In genomic region chr10:103931603-103932002, GRCh38 we compare ENCODE assay signal across 24 cellular contexts.
"Had no signal": no experiment of that assay in that cellular context is flagged by ENCODE, and none has a peak within 500 bp of the region (broad histone marks: within the 10 kb centered on the region; RNA-seq: fewer than 3 reads in every experiment).

No MANE protein-coding gene starts in this region.

- H3K27me3 ChIP-seq: colonic mucosa, esophagus squamous epithelium, ovary, right lobe of liver, stomach, thyroid gland had no signal

- H3K4me3 ChIP-seq: colonic mucosa, esophagus squamous epithelium, lower lobe of right lung, ovary, right lobe of liver, stomach, thyroid gland had no signal

- H3K4me1 Mint-ChIP-seq: stimulated activated naive B cell treated with anti-CD40 and anti-IgM and Interleukin-4, amounts not matched to agents 10 μg/mL and 1 μg/mL and 100 μg/mL, for 72 hours had no signal

- H3K27ac Mint-ChIP-seq: dendritic cell treated with granulocyte-macrophage colony-stimulating factor and Interleukin-4, amounts not matched to agents 40 ng/mL and 50 ng/mL, for 4 days; endodermal cell; stimulated activated naive B cell treated with anti-CD40 and anti-IgM and Interleukin-4, amounts not matched to agents 10 μg/mL and 1 μg/mL and 100 μg/mL, for 72 hours; type B pancreatic cell had no signal

- H3K9me3 Mint-ChIP-seq: dendritic cell treated with granulocyte-macrophage colony-stimulating factor and Interleukin-4, amounts not matched to agents 40 ng/mL and 50 ng/mL, for 4 days; endodermal cell; naive thymus-derived CD8-positive, alpha-beta T cell; stimulated activated naive B cell treated with anti-CD40 and anti-IgM and Interleukin-4, amounts not matched to agents 10 μg/mL and 1 μg/mL and 100 μg/mL, for 72 hours; type B pancreatic cell had no signal

- DNase-seq: central memory CD4-positive, alpha-beta T cell; colonic mucosa; effector CD8-positive, alpha-beta T cell; endodermal cell; esophagus squamous epithelium; head of caudate nucleus; left cardiac atrium; left ventricle myocardium superior; lower lobe of right lung; naive thymus-derived CD8-positive, alpha-beta T cell; occipital lobe; ovary; posterior cingulate gyrus; right lobe of liver; small intestine; stimulated activated CD4-positive, alpha-beta T cell treated with anti-CD3 and anti-CD28 coated beads, Interleukin-15, amount 100 ng/mL, for 24 hours; stimulated activated CD4-positive, alpha-beta T cell treated with anti-CD3 and anti-CD28 coated beads, Interleukin-2, amount 100 ng/mL, for 48 hours; stimulated activated naive B cell treated with anti-CD40 and anti-IgM and Interleukin-4, amounts not matched to agents 10 μg/mL and 1 μg/mL and 100 μg/mL, for 72 hours; stomach had no signal

- H3K36me3 Mint-ChIP-seq: naive thymus-derived CD8-positive, alpha-beta T cell; stimulated activated naive B cell treated with anti-CD40 and anti-IgM and Interleukin-4, amounts not matched to agents 10 μg/mL and 1 μg/mL and 100 μg/mL, for 72 hours; type B pancreatic cell had no signal

- H3K36me3 ChIP-seq: colonic mucosa, esophagus squamous epithelium, lower lobe of right lung, ovary, right lobe of liver, stomach, thyroid gland had no signal

- H3K9me3 ChIP-seq: colonic mucosa, esophagus squamous epithelium, lower lobe of right lung, ovary, right lobe of liver, stomach, thyroid gland had no signal

- ATAC-seq: left cardiac atrium; left ventricle myocardium superior; lower lobe of right lung; naive thymus-derived CD8-positive, alpha-beta T cell; right lobe of liver; stimulated activated naive B cell treated with anti-CD40 and anti-IgM and Interleukin-4, amounts not matched to agents 10 μg/mL and 1 μg/mL and 100 μg/mL, for 72 hours had no signal

- H3K4me3 Mint-ChIP-seq: dendritic cell treated with granulocyte-macrophage colony-stimulating factor and Interleukin-4, amounts not matched to agents 40 ng/mL and 50 ng/mL, for 4 days; endodermal cell; naive thymus-derived CD8-positive, alpha-beta T cell; stimulated activated naive B cell treated with anti-CD40 and anti-IgM and Interleukin-4, amounts not matched to agents 10 μg/mL and 1 μg/mL and 100 μg/mL, for 72 hours; type B pancreatic cell had no signal

- H3K27me3 Mint-ChIP-seq: dendritic cell treated with granulocyte-macrophage colony-stimulating factor and Interleukin-4, amounts not matched to agents 40 ng/mL and 50 ng/mL, for 4 days; naive thymus-derived CD8-positive, alpha-beta T cell; stimulated activated naive B cell treated with anti-CD40 and anti-IgM and Interleukin-4, amounts not matched to agents 10 μg/mL and 1 μg/mL and 100 μg/mL, for 72 hours; type B pancreatic cell had no signal

- FAIRE-seq: frontal cortex, small intestine had no signal

- H3K27ac ChIP-seq: colonic mucosa, epithelial cell of prostate, lower lobe of right lung, ovary, right lobe of liver, stomach, thyroid gland had no signal

- H3K4me1 ChIP-seq: colonic mucosa, lower lobe of right lung, right lobe of liver had no signal
